In the genomic region with DNA sequence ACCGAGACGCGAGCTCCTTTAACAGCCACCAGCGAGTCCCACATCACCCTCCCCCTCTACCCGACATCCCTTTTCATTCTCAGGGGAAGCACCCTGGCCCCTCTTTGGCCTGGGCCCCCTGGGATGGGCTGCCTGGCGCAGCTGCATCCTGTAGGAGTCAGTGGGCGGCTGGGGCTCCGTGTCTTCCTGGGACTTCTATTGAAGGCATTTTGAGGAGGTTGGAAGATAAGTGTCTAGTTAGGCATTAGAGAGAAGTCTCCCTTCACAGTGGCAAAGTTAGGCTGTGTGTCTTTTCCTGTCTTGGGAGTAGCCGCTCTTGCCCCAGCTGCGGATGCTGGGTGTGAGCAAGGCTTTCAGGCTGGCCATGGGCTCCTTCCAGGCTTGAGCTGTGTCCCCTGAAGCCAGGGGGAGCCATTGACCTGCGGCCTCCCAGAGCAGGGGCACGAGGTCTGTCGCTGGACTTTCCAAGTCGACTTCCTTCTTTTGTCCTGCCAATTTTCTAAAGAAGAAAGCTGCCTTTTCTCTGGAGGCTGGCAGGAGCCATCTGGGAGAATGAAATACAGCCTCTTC, we compare ENCODE assay signal across 8 cellular contexts. TPM values are rescaled to one million over a fixed set of nuclear protein-coding genes. Genes with fewer than 3 reads are reported as not detected.
DNase-seq lines count a peak whose midpoint lies in the region; ATAC-seq and TF ChIP-seq lines count a peak whose summit lies in the region.

No MANE protein-coding gene starts in this region.

- H2AK5ac ChIP-seq in mesendoderm (ENCODE audit: low read length): no peak overlapping the region

- CTCF ChIA-PET in MCF 10A (lab: Yijun Ruan, JAX): interaction anchor here (0.6 to 1.0 kb wide), 2 partner anchors 14 to 29 kb away, joined by 3 read pairs; no protein-coding TSS in a partner anchor

- H3K9me3 Mint-ChIP-seq in MCF 10A (ENCODE audit: unreplicated experiment): peaks cover 14% of the 10 kb centered on the region

- H3K4me2 ChIP-seq in mesendoderm (ENCODE audit: low read length): no peak overlapping the region

- no peaks in the 10 kb centered on the region for H3K4me1 ChIP-seq in breast epithelium
- H3K4me1 ChIP-seq in mesendoderm (ENCODE audit: control insufficient read depth, low read depth, low read length): no peaks in the 10 kb centered on the region
- H3K4me1 ChIP-seq in aorta (ENCODE audit: control insufficient read depth in 1 of 2, insufficient read depth in 2 of 2, low read length in 2 of 2): no peaks in the 10 kb centered on the region

- no peaks in the 10 kb centered on the region for H3K36me3 Mint-ChIP-seq in MCF 10A (ENCODE audit: insufficient read depth, unreplicated experiment)

- DNase-seq in breast epithelium (ENCODE audit: low spot score in 2 of 2) (peak in 1 of 2 donors; percentile 32), MCF 10A (ENCODE audit: unreplicated experiment) (no peak), mesendoderm (peak; percentile 54), aorta (peak in 1 of 2 donors; percentile 86), GF-D8 (lab: John Stamatoyannopoulos, UW) (no peak), cerebellar nuclear complex (lab: John Stamatoyannopoulos, UW) (no peak)

- no peak overlapping the region for H4K5ac ChIP-seq in mesendoderm (ENCODE audit: low read length)

- no peaks in the 10 kb centered on the region for H3K4me1 Mint-ChIP-seq in MCF 10A (ENCODE audit: insufficient read depth, unreplicated experiment)

- H4K8ac ChIP-seq in mesendoderm (ENCODE audit: low read depth, low read length): no peak overlapping the region

- H3K56ac ChIP-seq in mesendoderm (ENCODE audit: low read length): no peak overlapping the region

- ATAC-seq in esophagus mucosa: peak; percentile 49
- ATAC-seq in aorta (ENCODE audit: low FRiP score): peak; percentile 67
- ATAC-seq in HG03439 (IDR thresholded peaks at IDR 0.05; ENCODE audit: unreplicated experiment): no peak

- H2BK120ac ChIP-seq in mesendoderm (ENCODE audit: low read depth, low read length): no peak overlapping the region

- peak overlapping the region in 1 of 3 donors; percentile 19 for H3K4me3 ChIP-seq in breast epithelium
- H3K4me3 ChIP-seq in mesendoderm (ENCODE audit: low read length): no peak overlapping the region
- no peak overlapping the region for H3K4me3 ChIP-seq in aorta (ENCODE audit: low read length in 2 of 2)

- no peak overlapping the region for H3K4me3 Mint-ChIP-seq in MCF 10A (ENCODE audit: unreplicated experiment)

- no CpG with 5 or more reads among the region's 14 CpGs for WGBS in mesendoderm (ENCODE audit: extremely low coverage, insufficient coverage, low lambda C conversion rate)
- WGBS in aorta, 2 donors: 46 to 47% methylated on average over 14 of the region's 14 CpGs

- no peak overlapping the region for H3K27ac Mint-ChIP-seq in MCF 10A (ENCODE audit: low read depth, unreplicated experiment)

- H3K79me1 ChIP-seq in mesendoderm (ENCODE audit: low read length): no peaks in the 10 kb centered on the region

- no peaks in the 10 kb centered on the region for H3K79me2 ChIP-seq in mesendoderm (ENCODE audit: control insufficient read depth, insufficient read depth, low read length)

- no peak overlapping the region for H3K9ac ChIP-seq in mesendoderm (ENCODE audit: low read length)

- no peak overlapping the region for H3K23ac ChIP-seq in mesendoderm (ENCODE audit: low read length)

- TF ChIP-seq POLR2A in breast epithelium (IDR thresholded peaks at IDR 0.05): no peak

- H2BK5ac ChIP-seq in mesendoderm (ENCODE audit: low read length): no peak overlapping the region

- H3K36me3 ChIP-seq in breast epithelium: no peaks in the 10 kb centered on the region
- no peaks in the 10 kb centered on the region for H3K36me3 ChIP-seq in mesendoderm (ENCODE audit: control insufficient read depth, insufficient read depth, low read length)
- no peaks in the 10 kb centered on the region for H3K36me3 ChIP-seq in aorta (ENCODE audit: control insufficient read depth in 1 of 2, insufficient read depth in 2 of 2, low read length in 1 of 2)

- H3K4ac ChIP-seq in mesendoderm (ENCODE audit: low read depth, low read length): no peak overlapping the region

- TF ChIP-seq CTCF in breast epithelium (IDR thresholded peaks at IDR 0.05) (peak in 2 of 3 donors; percentile 14 to 22), MCF 10A (IDR thresholded peaks at IDR 0.05; ENCODE audit: unreplicated experiment) (no peak)

- no peaks in the 10 kb centered on the region for H3K27me3 ChIP-seq in breast epithelium
- H3K27me3 ChIP-seq in mesendoderm (ENCODE audit: insufficient read depth, low read length, poor library complexity): no peaks in the 10 kb centered on the region
- H3K27me3 ChIP-seq in aorta (ENCODE audit: control insufficient read depth in 1 of 2, insufficient read depth in 2 of 2, low read length in 1 of 2): no peaks in the 10 kb centered on the region

- no peak overlapping the region for H3K18ac ChIP-seq in mesendoderm (ENCODE audit: low read length)

- H3K9me3 ChIP-seq in breast epithelium: no peaks in the 10 kb centered on the region
- H3K9me3 ChIP-seq in aorta (ENCODE audit: control insufficient read depth, low read length): peaks cover 4% of the 10 kb centered on the region

- peak overlapping the region in 1 of 2 donors; percentile 87 for H3K27ac ChIP-seq in breast epithelium
- H3K27ac ChIP-seq in mesendoderm (ENCODE audit: low read depth, low read length): no peak overlapping the region
- H3K27ac ChIP-seq in aorta (ENCODE audit: low read depth in 1 of 2, low read length in 2 of 2): no peak overlapping the region

- intact Hi-C loops in breast epithelium (cut with DNase I; ENCODE audit: low total_unique reads) (loop anchor here (1.0 kb wide), 1 partner anchor 18 kb away; the partner anchor contains the start of gene NKD2), MCF 10A (cut with micrococcal nuclease) (no loop called here), aorta (cut with DNase I) (no loop called here)

- POLR2A ChIA-PET in MCF 10A (lab: Yijun Ruan, JAX): no interaction called here

- no peak overlapping the region for H2BK15ac ChIP-seq in mesendoderm (replicated peaks; ENCODE audit: low read depth)

- H3K27me3 Mint-ChIP-seq in MCF 10A (ENCODE audit: insufficient read depth, unreplicated experiment): peaks cover 59% of the 10 kb centered on the region

- no TSS peak for BruUV-seq in MCF 10A (replicated peaks; lab: Mats Ljungman, UMichigan)

RNA-seq across cellular contexts. Expression of gene NKD2, which starts 18.6 kb away (rescaled TPM):
- 10 to 100 TPM in 1 of 3 donors, 1 to 10 TPM in 1, not detected in 1; 5.9 to 16.7 TPM for total RNA-seq in breast epithelium
- total RNA-seq in MCF 10A (2022): 0.21 and 0.32 TPM in 2 replicates
- total RNA-seq in esophagus mucosa: 1.1 TPM
- 4.1 TPM for polyA plus RNA-seq in mesendoderm (2013, experiment 1 of 2)
- 3.1 TPM for polyA plus RNA-seq in mesendoderm (2013, experiment 2 of 2)
- total RNA-seq in aorta: 1 to 10 TPM; 2.8 to 6.8 TPM
- under 1 TPM in 1 of 2 donors, not detected in 1; 0.10 TPM for polyA plus RNA-seq in aorta
